Comparison of ENCODE assay signal across 8 cellular contexts in the genomic region with DNA sequence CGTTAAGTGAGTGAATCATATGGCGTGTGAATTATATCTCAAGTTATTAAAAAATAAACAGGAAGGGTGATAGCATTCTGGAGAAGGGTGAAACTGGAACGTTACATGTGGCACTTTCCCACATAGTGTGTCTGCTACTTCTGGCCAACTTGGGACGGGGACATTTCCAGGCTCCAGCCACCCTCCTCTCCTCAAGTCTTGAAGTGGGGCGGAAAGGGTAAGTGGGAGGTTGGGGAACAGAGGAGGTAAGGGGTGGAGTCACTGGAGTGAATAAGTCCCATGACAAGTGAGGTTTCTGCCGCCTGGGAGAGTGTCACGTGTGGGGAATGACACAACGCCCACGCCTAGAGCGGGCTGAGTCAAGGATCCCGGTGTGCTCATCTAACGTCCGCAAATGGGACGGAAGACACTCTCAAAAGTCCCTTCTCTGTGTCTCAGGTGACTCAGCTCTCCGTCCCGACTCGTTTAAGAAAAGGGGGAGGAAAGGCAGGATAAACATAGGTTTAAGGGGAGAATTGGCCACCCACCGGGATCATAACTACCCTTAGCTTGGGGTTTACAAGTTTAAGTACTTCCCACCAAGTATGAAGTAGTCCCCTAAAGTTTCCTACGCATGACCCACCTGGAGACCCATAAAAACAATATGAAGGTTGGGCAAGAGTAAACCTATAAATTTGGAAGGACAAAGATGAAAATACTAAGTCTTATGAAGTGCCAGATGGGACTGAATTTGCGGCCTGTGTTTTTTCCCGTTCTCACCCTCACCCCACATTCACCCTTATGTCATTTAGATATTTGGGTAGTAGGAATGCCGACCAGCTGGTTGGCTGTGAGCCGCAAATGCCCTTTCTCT. TPM values are rescaled to one million over a fixed set of nuclear protein-coding genes. Genes with fewer than 3 reads are reported as not detected.
DNase-seq lines count a peak whose midpoint lies in the region; ATAC-seq and TF ChIP-seq lines count a peak whose summit lies in the region.

No MANE protein-coding gene starts in this region.

- H3K9ac ChIP-seq in DND-41 (ENCODE audit: low read depth, low read length) (peak overlapping the region; percentile 81), liver (ENCODE audit: low read depth in 1 of 2, low read length in 2 of 2) (peak overlapping the region; percentile 88 to 100)

- H3K27ac ChIP-seq in DND-41 (ENCODE audit: low read length) (peak overlapping the region; percentile 96), liver (ENCODE audit: low read depth in 1 of 2, low read length in 2 of 2) (peak overlapping the region; percentile 97)

- H3K9me3 ChIP-seq in DND-41 (ENCODE audit: insufficient read depth, low read length, severe bottlenecking) (no peaks in the 10 kb centered on the region), liver (ENCODE audit: control insufficient read depth in 4 of 4, low read length in 3 of 4) (no peaks in the 10 kb centered on the region)

- no peaks in the 10 kb centered on the region for H3K27me3 ChIP-seq in DND-41 (ENCODE audit: insufficient read depth, low read length, poor library complexity)
- no peaks in the 10 kb centered on the region for H3K27me3 ChIP-seq in liver (ENCODE audit: control insufficient read depth in 4 of 4, insufficient read depth in 4 of 4, low read length in 3 of 4)

- no peak for TF ChIP-seq CTCF in DND-41 (IDR thresholded peaks at IDR 0.05; ENCODE audit: borderline replicate concordance, extremely low read depth, low read length, poor library complexity, severe bottlenecking)
- no peak for TF ChIP-seq CTCF in liver (IDR thresholded peaks at IDR 0.05; ENCODE audit: low read depth, low read length, missing input control)

- H3K36me3 ChIP-seq in DND-41 (ENCODE audit: insufficient read depth, low read length) (peaks cover 10% of the 10 kb centered on the region), liver (ENCODE audit: control insufficient read depth in 4 of 4, insufficient read depth in 3 of 4, low read depth in 1 of 4, low read length in 3 of 4) (no peaks in the 10 kb centered on the region)

- H3K4me3 ChIP-seq in DND-41 (ENCODE audit: low read depth in 1 of 2, low read length in 2 of 2) (peak overlapping the region; percentile 77 to 100), liver (ENCODE audit: low read depth in 1 of 3, low read length in 3 of 3) (peak overlapping the region; percentile 30 to 84 (median 55))

- H3K79me2 ChIP-seq in DND-41 (ENCODE audit: insufficient read depth, low read length), result peaks cover 41% of the 10 kb centered on the region

- peak overlapping the region; percentile 90 for H3K4me2 ChIP-seq in DND-41 (ENCODE audit: insufficient read depth, low read length)

- peaks cover 23% of the 10 kb centered on the region for H4K20me1 ChIP-seq in DND-41 (ENCODE audit: insufficient read depth, low read length)

- peak; percentile 19 to 24 for TF ChIP-seq RAD21 in liver (IDR thresholded peaks at IDR 0.05)

- H3K4me1 ChIP-seq in DND-41 (ENCODE audit: insufficient read depth, low read length) (peaks cover 30% of the 10 kb centered on the region), liver (ENCODE audit: control insufficient read depth in 4 of 4, insufficient read depth in 4 of 4, low read length in 3 of 4) (peaks cover 6 to 45% (median 35%) of the 10 kb centered on the region in 4 donors)

- H2AFZ ChIP-seq in DND-41 (ENCODE audit: low read depth, low read length), result peak overlapping the region; percentile 100

- 18% methylated on average over 23 of the region's 23 CpGs for WGBS in liver

- DNase-seq in DND-41, result no peak
- peak; percentile 33 for DNase-seq in NCI-H524 treated with DMSO at 0.1 percent for 48 hours (lab: John Stamatoyannopoulos, UW)
- peak; percentile 92 to 95 for DNase-seq in activated CD4-positive, alpha-beta T cell treated with anti-CD3 and anti-CD28 coated beads, Interleukin-2, amount 50 U/mL, for 48 hours
- peak; percentile 91 to 98 for DNase-seq in dermis microvascular lymphatic vessel endothelial cell (ENCODE audit: low read depth in 2 of 2)
- peak; percentile 91 for DNase-seq in stimulated activated CD4-positive, alpha-beta T cell treated with anti-CD3 and anti-CD28 coated beads, Interleukin-2, amount 100 ng/mL, for 4 hours (ENCODE audit: low read depth)
- no peak for DNase-seq in NCI-H1694 (lab: John Stamatoyannopoulos, UW)

- ATAC-seq in DND-41 (ENCODE audit: insufficient read depth, low read depth), result no peak
- peak; percentile 34 for ATAC-seq in HG02588 (IDR thresholded peaks at IDR 0.05; ENCODE audit: unreplicated experiment)

TF ChIP-seq in liver, 16 proteins besides CTCF, POLR2A, EP300 and RAD21:
- peak; percentile 39 for TF ChIP-seq SP1 (IDR thresholded peaks at IDR 0.05)
- TF ChIP-seq NR2F2 (IDR thresholded peaks at IDR 0.05), result no peak
- TF ChIP-seq RXRA (IDR thresholded peaks at IDR 0.05), result peak; percentile 27 to 49
- TF ChIP-seq FOXA2 (IDR thresholded peaks at IDR 0.05), result peak; percentile 40
- TF ChIP-seq, protein P1, sequence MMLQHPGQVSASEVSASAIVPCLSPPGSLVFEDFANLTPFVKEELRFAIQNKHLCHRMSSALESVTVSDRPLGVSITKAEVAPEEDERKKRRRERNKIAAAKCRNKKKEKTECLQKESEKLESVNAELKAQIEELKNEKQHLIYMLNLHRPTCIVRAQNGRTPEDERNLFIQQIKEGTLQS (IDR thresholded peaks at IDR 0.05), result no peak
- no peak for TF ChIP-seq HNF4G (IDR thresholded peaks at IDR 0.05)
- TF ChIP-seq FOXA1 (IDR thresholded peaks at IDR 0.05), result peak; percentile 21
- peak; percentile 97 for TF ChIP-seq TAF1 (conservative IDR thresholded peaks at IDR 0.05)
- TF ChIP-seq EGR1 (IDR thresholded peaks at IDR 0.05; ENCODE audit: low read depth in 2 of 2), result peak; percentile 100
- peak; percentile 33 to 43 for TF ChIP-seq HNF4A (conservative IDR thresholded peaks at IDR 0.05)
- peak; percentile 58 to 83 for TF ChIP-seq JUND (IDR thresholded peaks at IDR 0.05)
- TF ChIP-seq, protein P2, sequence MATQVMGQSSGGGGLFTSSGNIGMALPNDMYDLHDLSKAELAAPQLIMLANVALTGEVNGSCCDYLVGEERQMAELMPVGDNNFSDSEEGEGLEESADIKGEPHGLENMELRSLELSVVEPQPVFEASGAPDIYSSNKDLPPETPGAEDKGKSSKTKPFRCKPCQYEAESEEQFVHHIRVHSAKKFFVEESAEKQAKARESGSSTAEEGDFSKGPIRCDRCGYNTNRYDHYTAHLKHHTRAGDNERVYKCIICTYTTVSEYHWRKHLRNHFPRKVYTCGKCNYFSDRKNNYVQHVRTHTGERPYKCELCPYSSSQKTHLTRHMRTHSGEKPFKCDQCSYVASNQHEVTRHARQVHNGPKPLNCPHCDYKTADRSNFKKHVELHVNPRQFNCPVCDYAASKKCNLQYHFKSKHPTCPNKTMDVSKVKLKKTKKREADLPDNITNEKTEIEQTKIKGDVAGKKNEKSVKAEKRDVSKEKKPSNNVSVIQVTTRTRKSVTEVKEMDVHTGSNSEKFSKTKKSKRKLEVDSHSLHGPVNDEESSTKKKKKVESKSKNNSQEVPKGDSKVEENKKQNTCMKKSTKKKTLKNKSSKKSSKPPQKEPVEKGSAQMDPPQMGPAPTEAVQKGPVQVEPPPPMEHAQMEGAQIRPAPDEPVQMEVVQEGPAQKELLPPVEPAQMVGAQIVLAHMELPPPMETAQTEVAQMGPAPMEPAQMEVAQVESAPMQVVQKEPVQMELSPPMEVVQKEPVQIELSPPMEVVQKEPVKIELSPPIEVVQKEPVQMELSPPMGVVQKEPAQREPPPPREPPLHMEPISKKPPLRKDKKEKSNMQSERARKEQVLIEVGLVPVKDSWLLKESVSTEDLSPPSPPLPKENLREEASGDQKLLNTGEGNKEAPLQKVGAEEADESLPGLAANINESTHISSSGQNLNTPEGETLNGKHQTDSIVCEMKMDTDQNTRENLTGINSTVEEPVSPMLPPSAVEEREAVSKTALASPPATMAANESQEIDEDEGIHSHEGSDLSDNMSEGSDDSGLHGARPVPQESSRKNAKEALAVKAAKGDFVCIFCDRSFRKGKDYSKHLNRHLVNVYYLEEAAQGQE (IDR thresholded peaks at IDR 0.05), result peak; percentile 88
- peak in 1 of 2 donors; percentile 58 for TF ChIP-seq GABPA (IDR thresholded peaks at IDR 0.05 in 1 of 2, conservative IDR thresholded peaks at IDR 0.05 in 1 of 2)
- TF ChIP-seq, protein P3, sequence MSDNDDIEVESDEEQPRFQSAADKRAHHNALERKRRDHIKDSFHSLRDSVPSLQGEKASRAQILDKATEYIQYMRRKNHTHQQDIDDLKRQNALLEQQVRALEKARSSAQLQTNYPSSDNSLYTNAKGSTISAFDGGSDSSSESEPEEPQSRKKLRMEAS (IDR thresholded peaks at IDR 0.05), result peak; percentile 58
- TF ChIP-seq, protein P4, sequence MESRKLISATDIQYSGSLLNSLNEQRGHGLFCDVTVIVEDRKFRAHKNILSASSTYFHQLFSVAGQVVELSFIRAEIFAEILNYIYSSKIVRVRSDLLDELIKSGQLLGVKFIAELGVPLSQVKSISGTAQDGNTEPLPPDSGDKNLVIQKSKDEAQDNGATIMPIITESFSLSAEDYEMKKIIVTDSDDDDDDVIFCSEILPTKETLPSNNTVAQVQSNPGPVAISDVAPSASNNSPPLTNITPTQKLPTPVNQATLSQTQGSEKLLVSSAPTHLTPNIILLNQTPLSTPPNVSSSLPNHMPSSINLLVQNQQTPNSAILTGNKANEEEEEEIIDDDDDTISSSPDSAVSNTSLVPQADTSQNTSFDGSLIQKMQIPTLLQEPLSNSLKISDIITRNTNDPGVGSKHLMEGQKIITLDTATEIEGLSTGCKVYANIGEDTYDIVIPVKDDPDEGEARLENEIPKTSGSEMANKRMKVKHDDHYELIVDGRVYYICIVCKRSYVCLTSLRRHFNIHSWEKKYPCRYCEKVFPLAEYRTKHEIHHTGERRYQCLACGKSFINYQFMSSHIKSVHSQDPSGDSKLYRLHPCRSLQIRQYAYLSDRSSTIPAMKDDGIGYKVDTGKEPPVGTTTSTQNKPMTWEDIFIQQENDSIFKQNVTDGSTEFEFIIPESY (IDR thresholded peaks at IDR 0.05), result no peak
- TF ChIP-seq YY1 (IDR thresholded peaks at IDR 0.05), result peak; percentile 23

RNA-seq across cellular contexts. Expression of a gene that starts 1.2 kb away (rescaled TPM):
- total RNA-seq in dermis microvascular lymphatic vessel endothelial cell, result 90.5 and 104 TPM in 2 replicates
- 10 to 100 TPM; 24.5 to 94.0 TPM for total RNA-seq in liver
- polyA plus RNA-seq in liver, result 10 to 100 TPM; 12.0 to 12.3 TPM

RNA-seq across cellular contexts. Expression of a gene that starts 31.5 kb away (rescaled TPM):
- total RNA-seq in dermis microvascular lymphatic vessel endothelial cell (89.8 and 208 TPM in 2 replicates), liver (10 to 100 TPM; 26.7 to 30.9 TPM)
- polyA plus RNA-seq in liver, result 10 to 100 TPM; 83.8 to 97.3 TPM

RNA-seq across cellular contexts. Expression of a gene that starts 44.4 kb away (rescaled TPM):
- total RNA-seq in dermis microvascular lymphatic vessel endothelial cell (526 and 711 TPM in 2 replicates), liver (100 to 1,000 TPM; 170 to 182 TPM)
- polyA plus RNA-seq in liver, result 100 to 1,000 TPM; 202 to 310 TPM

Comparison
In these comparisons a context has a peak if more than half of its experiments do, and no peak if none do; other contexts are left out.
1. DNase-seq: peak in NCI-H524 treated with DMSO at 0.1 percent for 48 hours (single experiment), activated CD4-positive, alpha-beta T cell treated with anti-CD3 and anti-CD28 coated beads, Interleukin-2, amount 50 U/mL, for 48 hours (2 of 2), dermis microvascular lymphatic vessel endothelial cell (2 of 2) and stimulated activated CD4-positive, alpha-beta T cell treated with anti-CD3 and anti-CD28 coated beads, Interleukin-2, amount 100 ng/mL, for 4 hours (single experiment); none in DND-41 (single experiment) and NCI-H1694 (single experiment).